8 cellular contexts compared by ENCODE assay signal in the genomic region with DNA sequence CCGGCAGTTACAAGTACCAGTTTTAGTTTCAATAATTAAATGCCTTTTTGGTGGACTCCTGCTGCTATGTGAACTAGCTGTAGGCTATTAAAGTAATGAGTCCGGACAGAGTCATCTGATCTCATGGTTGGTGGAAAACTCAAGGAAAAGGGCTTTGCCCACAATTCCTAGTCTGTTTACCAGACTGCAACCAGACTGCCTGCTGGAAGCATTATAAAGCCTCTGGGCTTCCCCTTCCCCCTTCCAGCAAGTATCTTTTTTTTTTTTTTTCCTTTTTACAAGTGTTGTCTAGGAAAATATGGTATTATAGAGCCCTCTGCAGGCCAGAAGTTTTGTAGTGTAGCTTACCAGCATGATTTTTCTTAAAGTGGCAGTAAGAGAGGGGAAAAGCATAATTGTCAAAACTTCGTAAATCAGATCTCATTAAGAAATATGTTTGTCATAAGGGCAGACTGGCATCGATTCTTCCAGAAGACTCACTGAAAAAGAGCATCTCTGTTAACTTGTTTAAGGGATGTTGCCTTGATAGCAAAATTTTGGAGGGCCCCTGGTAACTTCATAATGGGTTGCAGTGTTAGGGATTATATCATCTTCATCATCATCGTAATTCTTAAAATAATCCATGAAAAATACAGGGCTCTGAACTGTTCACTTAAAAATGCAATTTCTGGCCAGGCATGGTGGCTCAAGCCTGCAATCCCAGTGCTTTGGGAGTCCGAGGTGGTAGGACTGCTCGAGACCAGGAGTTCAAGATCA.
DNase-seq lines count a peak whose midpoint lies in the region; ATAC-seq and TF ChIP-seq lines count a peak whose summit lies in the region.

No MANE protein-coding gene starts in this region.

- no peak for TF ChIP-seq POLR2A in esophagus muscularis mucosa (IDR thresholded peaks at IDR 0.05; ENCODE audit: low read depth)

- no peaks in the 10 kb centered on the region for H3K36me3 ChIP-seq in esophagus muscularis mucosa

- peaks cover 7% of the 10 kb centered on the region for H3K9me3 Mint-ChIP-seq in nephron progenitor cell

- no peaks in the 10 kb centered on the region for H3K36me3 Mint-ChIP-seq in nephron progenitor cell (ENCODE audit: low read depth)

- no peak overlapping the region for H3K4me3 ChIP-seq in esophagus muscularis mucosa

- TF ChIP-seq CTCF in esophagus muscularis mucosa (IDR thresholded peaks at IDR 0.05): peak; percentile 35 to 48 (median 45)
- peak; percentile 53 for TF ChIP-seq CTCF in nephron progenitor cell (IDR thresholded peaks at IDR 0.05)
- no peak for TF ChIP-seq CTCF in omental fat pad (IDR thresholded peaks at IDR 0.05)

- intact Hi-C loops in esophagus muscularis mucosa (cut with DNase I): loop anchor here (5.0 kb wide), 1 partner anchor 724 kb away; no protein-coding TSS in a partner anchor

- ATAC-seq in GM21737 (IDR thresholded peaks at IDR 0.05; ENCODE audit: unreplicated experiment): peak; percentile 42
- no peak for ATAC-seq in omental fat pad (ENCODE audit: low FRiP score)

- H3K27me3 ChIP-seq in esophagus muscularis mucosa: no peaks in the 10 kb centered on the region

- peaks cover 12 to 25% (median 18%) of the 10 kb centered on the region in 4 donors for H3K4me1 ChIP-seq in esophagus muscularis mucosa

- DNase-seq in Caki2 (ENCODE audit: low read depth): peak; percentile 92
- peak; percentile 11 for DNase-seq in NCI-H1436 treated with DMSO at 0.1 percent for 48 hours (lab: John Stamatoyannopoulos, UW)
- DNase-seq in SK-MEL-5 (ENCODE audit: low read depth, low spot score): peak; percentile 99
- DNase-seq in esophagus muscularis mucosa (ENCODE audit: extremely low spot score): no peak
- DNase-seq in nephron progenitor cell: peak; percentile 22
- DNase-seq in omental fat pad (ENCODE audit: low spot score): no peak
- no peak for DNase-seq in T-helper 9 cell

- H3K4me3 Mint-ChIP-seq in nephron progenitor cell: no peak overlapping the region

- 59% methylated on average over 7 of the region's 7 CpGs for WGBS in esophagus muscularis mucosa

- TF ChIP-seq EP300 in esophagus muscularis mucosa (IDR thresholded peaks at IDR 0.05): no peak

- peaks cover 30% of the 10 kb centered on the region for H3K4me1 Mint-ChIP-seq in nephron progenitor cell

- in situ Hi-C loops in Caki2 (cut with HindIII; ENCODE audit: low pct_unique_long_range_greater_than_20kb, low sequenced_read_pairs) (no loop called here), SK-MEL-5 (cut with HindIII; ENCODE audit: low pct_unique_long_range_greater_than_20kb, low sequenced_read_pairs) (no loop called here)

- H3K27ac ChIP-seq in esophagus muscularis mucosa (replicated peaks in 1 of 4): no peak overlapping the region

- H3K27me3 Mint-ChIP-seq in nephron progenitor cell (ENCODE audit: low read depth, poor library complexity): no peaks in the 10 kb centered on the region

- no peaks in the 10 kb centered on the region for H3K9me3 ChIP-seq in esophagus muscularis mucosa

- no peak overlapping the region for H3K27ac Mint-ChIP-seq in nephron progenitor cell

Comparison
In these comparisons a context has a peak if more than half of its experiments do, and no peak if none do; other contexts are left out.
1. DNase-seq: peak in Caki2 (single experiment), NCI-H1436 treated with DMSO at 0.1 percent for 48 hours (single experiment), SK-MEL-5 (single experiment) and nephron progenitor cell (single experiment); none in esophagus muscularis mucosa (single experiment), omental fat pad (single experiment) and T-helper 9 cell (single experiment).
2. CTCF ChIP-seq: peak in esophagus muscularis mucosa (3 of 3) and nephron progenitor cell (single experiment); none in omental fat pad (0 of 3).